ENCODE assay signal across 16 cellular contexts in the genomic region with DNA sequence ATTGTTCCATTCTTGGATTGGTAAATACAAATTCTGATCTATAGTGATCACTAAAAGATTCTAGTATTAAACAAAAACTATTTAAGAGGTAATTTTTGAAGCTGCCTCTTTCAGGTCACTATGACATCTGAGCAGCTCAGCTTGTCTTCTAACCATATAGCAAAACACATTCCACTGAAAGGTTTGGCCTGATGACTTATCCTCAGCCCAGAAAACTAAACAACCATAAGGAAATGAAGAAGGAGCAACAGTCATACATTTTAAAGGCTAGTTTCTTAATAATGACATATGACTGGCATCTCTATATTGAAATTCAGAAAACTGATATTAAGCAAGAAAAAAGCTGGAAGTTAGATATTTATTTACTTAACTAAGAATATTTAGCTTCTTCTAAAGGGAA. TPM values are rescaled to one million over a fixed set of nuclear protein-coding genes. Genes with fewer than 3 reads are reported as not detected.
DNase-seq lines count a peak whose midpoint lies in the region; ATAC-seq and TF ChIP-seq lines count a peak whose summit lies in the region.
"Had no signal": no experiment of that assay in that cellular context is flagged by ENCODE, and none has a peak within 500 bp of the region (broad histone marks: within the 10 kb centered on the region; RNA-seq: fewer than 3 reads in every experiment).

No MANE protein-coding gene starts in this region.

- peaks cover 3% of the 10 kb centered on the region; the same call in 1 of the 2 replicates for H3K36me3 ChIP-seq in ACC112 (ENCODE audit: insufficient read depth, low read length)
- peaks cover 33% of the 10 kb centered on the region for H3K36me3 ChIP-seq in IMR-90 (ENCODE audit: control insufficient read depth, insufficient read depth, low read length)
- H3K36me3 ChIP-seq in mammary epithelial cell (ENCODE audit: insufficient read depth, low read length) = no peaks in the 10 kb centered on the region
- H3K36me3 ChIP-seq in hepatocyte (replicated peaks; ENCODE audit: insufficient read depth, low read depth) = no peaks in the 10 kb centered on the region

- H3K9ac ChIP-seq in IMR-90 (ENCODE audit: low read depth, low read length) (no peak overlapping the region), mammary epithelial cell (ENCODE audit: insufficient read depth, low read length) (peak overlapping the region; percentile 64)

- H3K4me2 ChIP-seq in IMR-90 (ENCODE audit: low read depth, low read length) (no peak overlapping the region), mammary epithelial cell (ENCODE audit: insufficient read depth, low read depth, low read length) (peak overlapping the region; percentile 78), hepatocyte (no peak overlapping the region)

- H2BK15ac ChIP-seq in IMR-90 (ENCODE audit: low read depth, low read length) = no peak overlapping the region

- no peak overlapping the region for H2AK9ac ChIP-seq in IMR-90 (replicated peaks; ENCODE audit: low read depth, low read length, poor library complexity)

- POLR2A ChIA-PET in IMR-90 (lab: Charles Lee; ENCODE audit: unreplicated experiment) = no interaction called here

- peaks cover 9% of the 10 kb centered on the region for H4K20me1 ChIP-seq in IMR-90 (ENCODE audit: insufficient read depth, low read length)
- no peaks in the 10 kb centered on the region for H4K20me1 ChIP-seq in mammary epithelial cell (ENCODE audit: insufficient read depth, low read length)
- H4K20me1 ChIP-seq in hepatocyte (ENCODE audit: insufficient read depth, poor library complexity, severe bottlenecking) = no peaks in the 10 kb centered on the region

- H3K23ac ChIP-seq in IMR-90 (ENCODE audit: low read depth, low read length) = no peak overlapping the region

- H2BK5ac ChIP-seq in IMR-90 (ENCODE audit: low read depth, low read length, poor library complexity, severe bottlenecking) = peak overlapping the region; percentile 60

- peaks cover 14% of the 10 kb centered on the region for H3K9me1 ChIP-seq in IMR-90 (ENCODE audit: insufficient read depth, low read length)

- no peak for TF ChIP-seq RAD21 in IMR-90 (IDR thresholded peaks at IDR 0.05; ENCODE audit: low read length)

- no peak overlapping the region for H3K18ac ChIP-seq in IMR-90 (ENCODE audit: low read depth, low read length)

- H3K14ac ChIP-seq in IMR-90 (replicated peaks; ENCODE audit: low read depth, low read length) = no peak overlapping the region

- H3K4ac ChIP-seq in IMR-90 (ENCODE audit: low read depth, low read length) = no peak overlapping the region

- H3K27me3 ChIP-seq in ACC112 (ENCODE audit: insufficient read depth, low read length) (no peaks in the 10 kb centered on the region), IMR-90 (ENCODE audit: control insufficient read depth, insufficient read depth, low read length) (no peaks in the 10 kb centered on the region), mammary epithelial cell (ENCODE audit: insufficient read depth, low read length) (no peaks in the 10 kb centered on the region), hepatocyte (no peaks in the 10 kb centered on the region)

- H3K79me2 ChIP-seq in ACC112 (ENCODE audit: control insufficient read depth, insufficient read depth, low read length, unreplicated experiment) (no peaks in the 10 kb centered on the region), mammary epithelial cell (ENCODE audit: insufficient read depth, low read length) (peaks cover 33% of the 10 kb centered on the region), hepatocyte (peaks cover 20% of the 10 kb centered on the region)

- H2AK5ac ChIP-seq in IMR-90 (ENCODE audit: low read depth, low read length) = no peak overlapping the region

- H3K79me1 ChIP-seq in IMR-90 (ENCODE audit: low read depth in 1 of 2, low read length in 2 of 2) = peaks cover 15 to 65% of the 10 kb centered on the region in 2 experiments

- intact Hi-C loops in IMR-90 (cut with micrococcal nuclease) = no loop called here
- intact Hi-C loops in mammary epithelial cell (cut with micrococcal nuclease) = no loop called here

- peak; percentile 89 for ATAC-seq in IMR-90 (ENCODE audit: low read depth)
- ATAC-seq: Panc1 had no signal

- no peak for TF ChIP-seq POLR2A in IMR-90 (IDR thresholded peaks at IDR 0.05; ENCODE audit: low read depth, low read length)

- CTCF ChIA-PET in IMR-90 (lab: Yijun Ruan, JAX) = interaction anchor here (0.8 to 1.0 kb wide), 2 partner anchors 10 to 77 kb away, joined by 3 read pairs; no protein-coding TSS in a partner anchor
- CTCF ChIA-PET in mammary epithelial cell (lab: Charles Lee; ENCODE audit: low non-redundant PET) = interaction anchor here (0.6 kb wide), 1 partner anchor 166 kb away, joined by 3 read pairs; no protein-coding TSS in a partner anchor

- TF ChIP-seq CTCF in IMR-90 (conservative IDR thresholded peaks at IDR 0.05; ENCODE audit: low read depth, low read length) (no peak), mammary epithelial cell (conservative IDR thresholded peaks at IDR 0.05 in 1 of 2, IDR thresholded peaks at IDR 0.05 in 1 of 2; ENCODE audit: extremely low read depth in 1 of 2, insufficient read depth in 1 of 2, low read depth in 1 of 2, low read length in 2 of 2) (no peak), hepatocyte (IDR thresholded peaks at IDR 0.05; ENCODE audit: poor library complexity) (no peak)

- H3K4me3 ChIP-seq in ACC112 (ENCODE audit: low read depth, low read length) (no peak overlapping the region), IMR-90 (ENCODE audit: insufficient read depth, low read depth, low read length) (no peak overlapping the region), mammary epithelial cell (replicated peaks in 1 of 3; ENCODE audit: insufficient read depth in 1 of 3, low read depth in 2 of 3, low read length in 3 of 3) (peak overlapping the region in 1 of 3 experiments; percentile 20), hepatocyte (no peak overlapping the region)
- H3K4me3 ChIP-seq: left ventricle myocardium inferior had no signal

- no peak overlapping the region for H2BK20ac ChIP-seq in IMR-90 (ENCODE audit: low read depth, low read length)

- dilution Hi-C loops in IMR-90 (cut with HindIII; ENCODE audit: low sequenced_read_pairs, unreplicated experiment) (no loop called here), mammary epithelial cell (cut with HindIII; ENCODE audit: low sequenced_read_pairs) (no loop called here)

- H2BK120ac ChIP-seq in IMR-90 (ENCODE audit: low read depth, low read length) = no peak overlapping the region

- no peak overlapping the region for H3K56ac ChIP-seq in IMR-90 (ENCODE audit: extremely low read depth, insufficient read depth, low read length)

- no peak overlapping the region for H4K8ac ChIP-seq in IMR-90 (ENCODE audit: low read depth in 2 of 2, low read length in 2 of 2)

- peak overlapping the region; percentile 24 for H3K27ac ChIP-seq in ACC112 (ENCODE audit: low read depth, low read length)
- H3K27ac ChIP-seq in IMR-90 (ENCODE audit: insufficient read depth, low read length) = no peak overlapping the region
- H3K27ac ChIP-seq in mammary epithelial cell (ENCODE audit: insufficient read depth, low read depth, low read length) = peak overlapping the region; percentile 92
- peak overlapping the region; percentile 32 for H3K27ac ChIP-seq in hepatocyte
- H3K27ac ChIP-seq: HL-60, left ventricle myocardium inferior had no signal

- no peaks in the 10 kb centered on the region for H3K9me2 ChIP-seq in hepatocyte (replicated peaks; ENCODE audit: insufficient read depth)

- H2AFZ ChIP-seq in ACC112 (ENCODE audit: low read length, unreplicated experiment) (no peak overlapping the region), IMR-90 (replicated peaks; ENCODE audit: low read length, poor library complexity) (no peak overlapping the region), mammary epithelial cell (ENCODE audit: low read depth, low read length) (no peak overlapping the region), hepatocyte (no peak overlapping the region)

- BruUV-seq in IMR-90 (replicated peaks; lab: Mats Ljungman, UMichigan) = no TSS peak
- BruUV-seq in mammary epithelial cell (replicated peaks; lab: Mats Ljungman, UMichigan) = no TSS peak

- no peaks in the 10 kb centered on the region for H3K9me3 ChIP-seq in IMR-90 (ENCODE audit: control insufficient read depth, insufficient read depth, low read length)
- H3K9me3 ChIP-seq in mammary epithelial cell (replicated peaks; ENCODE audit: insufficient read depth, low read length) = no peaks in the 10 kb centered on the region
- H3K9me3 ChIP-seq in hepatocyte (ENCODE audit: low read depth) = no peaks in the 10 kb centered on the region

- DNase-seq in IMR-90 = peak; percentile 78
- peak; percentile 85 for DNase-seq in mammary epithelial cell
- no peak for DNase-seq in hepatocyte (ENCODE audit: low spot score)
- no peak for DNase-seq in GM03348 (ENCODE audit: low spot score)
- no peak for DNase-seq in NK-92 (lab: John Stamatoyannopoulos, UW; ENCODE audit: unreplicated experiment)
- DNase-seq in iPS-NIHi11 (ENCODE audit: low spot score) = no peak
- DNase-seq in midbrain (lab: John Stamatoyannopoulos, UW) = no peak
- DNase-seq: activated CD4-positive, alpha-beta T cell treated with anti-CD3 and anti-CD28 coated beads, Interleukin-2, amount 50 U/mL, for 4 hours; activated naive CD8-positive, alpha-beta T cell treated with anti-CD3 and anti-CD28 coated beads, Interleukin-2, amount 10 ng/mL, durations not matched to agents 7 days and 5 days; activated T-cell treated with anti-CD3 and anti-CD28 coated beads, Interleukin-2, amount 50 U/mL, for 24 hours; GF-D8; left ventricle myocardium inferior; NCI-H526 treated with DMSO at 0.1 percent for 48 hours had no signal

- in situ Hi-C loops in IMR-90 (cut with MboI; ENCODE audit: low sequenced_read_pairs) = no loop called here
- in situ Hi-C loops in mammary epithelial cell (cut with MboI; ENCODE audit: low sequenced_read_pairs in 2 of 2) = no loop called here

- no peak overlapping the region for H4K91ac ChIP-seq in IMR-90 (ENCODE audit: insufficient read depth, low read depth, low read length)

- no peak overlapping the region for H4K5ac ChIP-seq in IMR-90 (ENCODE audit: low read depth, low read length)

- peaks cover 3% of the 10 kb centered on the region for H3K4me1 ChIP-seq in ACC112 (ENCODE audit: control insufficient read depth, insufficient read depth, low read length, unreplicated experiment)
- H3K4me1 ChIP-seq in IMR-90 (ENCODE audit: control insufficient read depth, insufficient read depth, low read length) = no peaks in the 10 kb centered on the region
- H3K4me1 ChIP-seq in mammary epithelial cell (ENCODE audit: insufficient read depth, low read length) = peaks cover 25% of the 10 kb centered on the region
- no peaks in the 10 kb centered on the region for H3K4me1 ChIP-seq in hepatocyte (ENCODE audit: insufficient read depth)

TF ChIP-seq in IMR-90, 13 proteins besides CTCF, POLR2A, EP300 and RAD21 (continues in another document):
- no peak for TF ChIP-seq RFX5 (IDR thresholded peaks at IDR 0.05; ENCODE audit: low read depth, low read length)

RNA-seq across cellular contexts. Expression of gene NT5C2, which starts 24.6 kb away (rescaled TPM):
- total RNA-seq in IMR-90 (2012; rRNA removed) = 60.0 and 83.3 TPM in 2 replicates
- polyA plus RNA-seq in IMR-90 (2012; rRNA removed) = 48.4 and 65.1 TPM in 2 replicates
- 15.0 and 21.0 TPM in 2 replicates for polyA plus RNA-seq in IMR-90 (2012; cell fraction: cytosol; rRNA removed)
- 13.4 and 65.9 TPM in 2 replicates for polyA plus RNA-seq in IMR-90 (2012; cell fraction: nucleus; rRNA removed; ENCODE audit: low replicate concordance)
- 10 to 100 TPM; 53.2 to 62.4 TPM for total RNA-seq in mammary epithelial cell
- polyA plus RNA-seq in mammary epithelial cell = 31.4 TPM
- polyA minus RNA-seq in mammary epithelial cell = 29.7 TPM
- 50.7 and 58.7 TPM in 2 replicates for total RNA-seq in hepatocyte
- polyA plus RNA-seq in hepatocyte = 49.2 and 52.0 TPM in 2 replicates

Comparison
In these comparisons a context has a peak if more than half of its experiments do, and no peak if none do; other contexts are left out.
1. DNase-seq: peak in IMR-90 (single experiment) and mammary epithelial cell (single experiment); none in hepatocyte (single experiment), GM03348 (single experiment), NK-92 (single experiment), iPS-NIHi11 (single experiment) and midbrain (single experiment).